31 cellular contexts compared by ENCODE assay signal in the genomic region with DNA sequence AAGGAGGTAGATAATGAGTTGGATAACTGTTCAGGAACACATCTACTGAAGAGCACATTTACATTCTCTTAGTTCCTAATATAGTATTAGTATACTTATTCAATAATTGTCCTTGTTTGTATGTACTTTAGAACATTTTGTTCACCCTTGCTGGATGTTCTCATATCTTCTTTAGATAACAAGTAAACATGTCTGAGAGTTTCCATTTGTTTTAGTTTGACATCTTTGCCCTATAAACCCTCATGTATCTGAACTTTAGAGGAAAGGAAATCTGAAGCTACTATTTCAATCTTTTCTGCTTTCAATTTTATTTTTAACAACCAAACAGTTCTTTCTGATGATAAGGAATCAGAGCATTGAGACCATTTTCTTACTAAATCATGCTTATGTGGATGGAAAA.
DNase-seq lines count a peak whose midpoint lies in the region; ATAC-seq, FAIRE-seq and TF ChIP-seq lines count a peak whose summit lies in the region.
"Had no signal": no experiment of that assay in that cellular context is flagged by ENCODE, and none has a peak within 500 bp of the region (broad histone marks: within the 10 kb centered on the region; RNA-seq: fewer than 3 reads in every experiment).

No MANE protein-coding gene starts in this region.

- H3K36me3 ChIP-seq in kidney (ENCODE audit: control insufficient read depth in 1 of 2, insufficient read depth in 2 of 2, low read length in 2 of 2) (no peaks in the 10 kb centered on the region), PC-9 (ENCODE audit: low read depth) (no peaks in the 10 kb centered on the region)
- H3K36me3 ChIP-seq: cardiac muscle cell, MG63, neutrophil, right atrium auricular region, thoracic aorta had no signal

- H3K27me3 ChIP-seq in PC-9 (ENCODE audit: insufficient read depth, low read depth): no peaks in the 10 kb centered on the region
- H3K27me3 ChIP-seq: cardiac muscle cell, MG63, neutrophil, right atrium auricular region had no signal

- CTCF ChIA-PET in PC-9 (lab: Charles Lee): no interaction called here

- H3K4me1 ChIP-seq in kidney (ENCODE audit: control insufficient read depth in 1 of 2, insufficient read depth in 1 of 2, low read depth in 1 of 2, low read length in 2 of 2) (no peaks in the 10 kb centered on the region), PC-9 (replicated peaks; ENCODE audit: insufficient read depth) (peaks cover 29% of the 10 kb centered on the region)
- H3K4me1 ChIP-seq: right atrium auricular region had no signal

- H3K36me3 Mint-ChIP-seq in activated T-cell treated with anti-CD3 and anti-CD28 coated beads, Interleukin-2, amount 50 U/mL, for 24 hours (ENCODE audit: low read depth): no peaks in the 10 kb centered on the region
- H3K36me3 Mint-ChIP-seq in activated T-helper 17 cell treated with anti-CD3 and anti-CD28 coated beads, Interleukin-2, amount 50 U/mL, for 72 hours (ENCODE audit: low read depth): no peaks in the 10 kb centered on the region
- H3K36me3 Mint-ChIP-seq: naive thymus-derived CD4-positive, alpha-beta T cell had no signal

- POLR2A ChIA-PET in PC-9 (lab: Charles Lee; ENCODE audit: unreplicated experiment): no interaction called here

- H3K4me2 ChIP-seq in PC-9: no peak overlapping the region

- FAIRE-seq in GM18507 (lab: Jason Lieb, UNC) (peak; percentile 5), kidney (lab: Jason Lieb, UNC) (peak; percentile 57)
- FAIRE-seq: HTR-8/SVneo, K562, small intestine had no signal

- no peak overlapping the region for H3K9ac ChIP-seq in kidney (ENCODE audit: low read length in 2 of 2)

- no peak for DNase-seq in activated T-cell treated with anti-CD3 and anti-CD28 coated beads, Interleukin-2, amount 50 U/mL, for 24 hours
- DNase-seq in activated T-cell treated with anti-CD3 and anti-CD28 coated beads for 4 hours: no peak
- no peak for DNase-seq in GM18507 (ENCODE audit: extremely low spot score, insufficient read length, low read depth)
- no peak for DNase-seq in kidney
- no peak for DNase-seq in PC-9
- DNase-seq: aorta; CD8-positive, alpha-beta memory T cell; DMS153; effector CD8-positive, alpha-beta T cell; glutamatergic neuron; islet precursor cell; left ventricle myocardium superior; MG63; naive thymus-derived CD4-positive, alpha-beta T cell; NCI-H1930; NCI-H524; OCI-M1; posterior cingulate gyrus; small intestine had no signal

- no peaks in the 10 kb centered on the region for H3K9me2 ChIP-seq in PC-9 (ENCODE audit: insufficient read depth)

- intact Hi-C loops in kidney (cut with DNase I): no loop called here
- intact Hi-C loops in PC-9 (cut with micrococcal nuclease; ENCODE audit: unreplicated experiment): no loop called here

- no peak overlapping the region for H3K4me3 ChIP-seq in kidney (ENCODE audit: low read length in 2 of 2)
- H3K4me3 ChIP-seq in PC-9: no peak overlapping the region
- H3K4me3 ChIP-seq: cardiac muscle cell, coronary artery, K562, MG63, right atrium auricular region, SK-N-MC, thoracic aorta had no signal

- H3K27me3 Mint-ChIP-seq in activated T-cell treated with anti-CD3 and anti-CD28 coated beads, Interleukin-2, amount 50 U/mL, for 24 hours: peaks cover 21% of the 10 kb centered on the region
- H3K27me3 Mint-ChIP-seq in activated T-helper 17 cell treated with anti-CD3 and anti-CD28 coated beads, Interleukin-2, amount 50 U/mL, for 72 hours: no peaks in the 10 kb centered on the region
- H3K27me3 Mint-ChIP-seq: activated naive CD4-positive, alpha-beta T cell treated with anti-CD3 and anti-CD28 coated beads, Interleukin-2, amount 50 U/mL, for 24 hours; naive thymus-derived CD4-positive, alpha-beta T cell; stimulated activated naive CD8-positive, alpha-beta T cell treated with anti-CD3 and anti-CD28 coated beads, Interleukin-15, amount 100 ng/mL, for 72 hours had no signal

- no TSS peak for BruUV-seq in PC-9 (replicated peaks; lab: Mats Ljungman, UMichigan)

- peaks cover 15% of the 10 kb centered on the region; the same call in 1 of the 2 replicates for H3F3A ChIP-seq in PC-9 (ENCODE audit: insufficient read depth, low read depth)

- H2AFZ ChIP-seq in PC-9: no peak overlapping the region

- H3K4me1 Mint-ChIP-seq in activated T-cell treated with anti-CD3 and anti-CD28 coated beads, Interleukin-2, amount 50 U/mL, for 24 hours (ENCODE audit: low read depth): peaks cover 56% of the 10 kb centered on the region
- peaks cover 24% of the 10 kb centered on the region for H3K4me1 Mint-ChIP-seq in activated T-helper 17 cell treated with anti-CD3 and anti-CD28 coated beads, Interleukin-2, amount 50 U/mL, for 72 hours

- H3K27ac ChIP-seq in kidney (ENCODE audit: low read depth in 2 of 2, low read length in 2 of 2) (no peak overlapping the region), PC-9 (no peak overlapping the region)
- H3K27ac ChIP-seq: cardiac muscle cell, coronary artery, neutrophil, right atrium auricular region, SK-N-MC, thoracic aorta had no signal

- ATAC-seq in activated T-helper 17 cell treated with anti-CD3 and anti-CD28 coated beads, Interleukin-2, amount 50 U/mL, for 72 hours (replicated peaks): no peak
- no peak for ATAC-seq in GM21717 (IDR thresholded peaks at IDR 0.05; ENCODE audit: unreplicated experiment)
- ATAC-seq: K562; left ventricle myocardium superior; naive thymus-derived CD4-positive, alpha-beta T cell had no signal

- H3K9me3 ChIP-seq in kidney (ENCODE audit: control insufficient read depth in 1 of 2, low read length in 2 of 2) (no peaks in the 10 kb centered on the region), PC-9 (ENCODE audit: insufficient read depth, low read depth) (no peaks in the 10 kb centered on the region)
- H3K9me3 ChIP-seq: MG63, neutrophil, right atrium auricular region, thoracic aorta had no signal

- no peak for TF ChIP-seq CTCF in kidney (IDR thresholded peaks at IDR 0.05; ENCODE audit: borderline replicate concordance, extremely low read depth, insufficient read depth)
- no peak for TF ChIP-seq CTCF in PC-9 (conservative IDR thresholded peaks at IDR 0.05)

- no peak overlapping the region for H3K4me3 Mint-ChIP-seq in activated T-cell treated with anti-CD3 and anti-CD28 coated beads, Interleukin-2, amount 50 U/mL, for 24 hours
- H3K4me3 Mint-ChIP-seq in activated T-helper 17 cell treated with anti-CD3 and anti-CD28 coated beads, Interleukin-2, amount 50 U/mL, for 72 hours: peak overlapping the region; percentile 63
- H3K4me3 Mint-ChIP-seq: activated naive CD4-positive, alpha-beta T cell treated with anti-CD3 and anti-CD28 coated beads, Interleukin-2, amount 50 U/mL, for 24 hours; CD8-positive, alpha-beta memory T cell; naive thymus-derived CD4-positive, alpha-beta T cell; stimulated activated naive CD8-positive, alpha-beta T cell treated with anti-CD3 and anti-CD28 coated beads, Interleukin-15, amount 100 ng/mL, for 72 hours had no signal

- peak overlapping the region; percentile 74 for H3K27ac Mint-ChIP-seq in activated T-cell treated with anti-CD3 and anti-CD28 coated beads, Interleukin-2, amount 50 U/mL, for 24 hours
- peak overlapping the region; percentile 91 for H3K27ac Mint-ChIP-seq in activated T-helper 17 cell treated with anti-CD3 and anti-CD28 coated beads, Interleukin-2, amount 50 U/mL, for 72 hours
- H3K27ac Mint-ChIP-seq: activated naive CD4-positive, alpha-beta T cell treated with anti-CD3 and anti-CD28 coated beads, Interleukin-2, amount 50 U/mL, for 24 hours; stimulated activated naive CD8-positive, alpha-beta T cell treated with anti-CD3 and anti-CD28 coated beads, Interleukin-15, amount 100 ng/mL, for 72 hours had no signal

- no peaks in the 10 kb centered on the region for H3K79me2 ChIP-seq in PC-9 (ENCODE audit: low read depth)

- H4K20me1 ChIP-seq in PC-9 (ENCODE audit: insufficient read depth): no peaks in the 10 kb centered on the region

- H3K9me3 Mint-ChIP-seq in activated T-cell treated with anti-CD3 and anti-CD28 coated beads, Interleukin-2, amount 50 U/mL, for 24 hours: no peaks in the 10 kb centered on the region
- H3K9me3 Mint-ChIP-seq in activated T-helper 17 cell treated with anti-CD3 and anti-CD28 coated beads, Interleukin-2, amount 50 U/mL, for 72 hours: no peaks in the 10 kb centered on the region
- H3K9me3 Mint-ChIP-seq: activated naive CD4-positive, alpha-beta T cell treated with anti-CD3 and anti-CD28 coated beads, Interleukin-2, amount 50 U/mL, for 24 hours; CD8-positive, alpha-beta memory T cell; naive thymus-derived CD4-positive, alpha-beta T cell; stimulated activated naive CD8-positive, alpha-beta T cell treated with anti-CD3 and anti-CD28 coated beads, Interleukin-15, amount 100 ng/mL, for 72 hours had no signal
